In genomic region chr14:69572634-69573135, GRCh38 we compare ENCODE assay signal across 12 cellular contexts. TPM values are rescaled to one million over a fixed set of nuclear protein-coding genes. Genes with fewer than 3 reads are reported as not detected.
A peak's percentile ranks its signal among the peaks of the same experiment; 100 is the strongest.
DNase-seq lines count a peak whose midpoint lies in the region; FAIRE-seq and TF ChIP-seq lines count a peak whose summit lies in the region.
"Had no signal": no experiment of that assay in that cellular context is flagged by ENCODE, and none has a peak within 500 bp of the region (broad histone marks: within the 10 kb centered on the region; RNA-seq: fewer than 3 reads in every experiment).

No MANE protein-coding gene starts in this region.

- peak overlapping the region; percentile 54 for H3K4me2 ChIP-seq in astrocyte (ENCODE audit: low read length)

- CTCF ChIA-PET in Calu3 (lab: Charles Lee): interaction anchor here (0.6 to 1.6 kb wide), 4 partner anchors 17 to 339 kb away, joined by 3 to 4 read pairs (median 3); no protein-coding TSS in a partner anchor

- H4K20me1 ChIP-seq in astrocyte (ENCODE audit: insufficient read depth, low read length): no peaks in the 10 kb centered on the region

- H3K36me3 Mint-ChIP-seq in Calu3 (ENCODE audit: insufficient read depth, unreplicated experiment): peaks cover 22% of the 10 kb centered on the region
- H3K36me3 Mint-ChIP-seq in astrocyte (ENCODE audit: low read depth, unreplicated experiment): peaks cover 2% of the 10 kb centered on the region
- peaks cover 28% of the 10 kb centered on the region for H3K36me3 Mint-ChIP-seq in nephron progenitor cell (ENCODE audit: low read depth)
- peaks cover 17% of the 10 kb centered on the region for H3K36me3 Mint-ChIP-seq in glutamatergic neuron (ENCODE audit: unreplicated experiment)

- no peak for DNase-seq in Calu3
- DNase-seq in astrocyte (ENCODE audit: low read depth): no peak
- DNase-seq in prostate gland (ENCODE audit: low spot score): no peak
- DNase-seq in nephron progenitor cell: no peak
- DNase-seq in NCI-H2196 (lab: John Stamatoyannopoulos, UW; ENCODE audit: unreplicated experiment): no peak
- no peak for DNase-seq in NCI-H146 treated with DMSO at 0.1 percent for 48 hours (lab: John Stamatoyannopoulos, UW; ENCODE audit: unreplicated experiment)
- no peak for DNase-seq in glutamatergic neuron
- DNase-seq: brain microvascular endothelial cell, mesendoderm, NCI-H2171 had no signal

- no peak overlapping the region for H3K4me3 ChIP-seq in astrocyte (ENCODE audit: insufficient read depth, low read depth, low read length)
- peak overlapping the region; percentile 20 to 28 for H3K4me3 ChIP-seq in prostate gland

- H3K27me3 ChIP-seq in astrocyte (ENCODE audit: insufficient read depth, low read length) (peaks cover 63% of the 10 kb centered on the region), prostate gland (replicated peaks; ENCODE audit: insufficient read depth) (peaks cover 20% of the 10 kb centered on the region)

- intact Hi-C loops in Calu3 (cut with micrococcal nuclease; ENCODE audit: unreplicated experiment): loop anchor here (10.0 kb wide), 1 partner anchor 98 kb away; no protein-coding TSS in a partner anchor
- intact Hi-C loops in prostate gland (cut with DNase I): loop anchor here (10.0 kb wide), 1 partner anchor 328 kb away; no protein-coding TSS in a partner anchor

- H3K4me1 ChIP-seq in astrocyte (ENCODE audit: insufficient read depth, low read length) (peaks cover 3% of the 10 kb centered on the region), prostate gland (replicated peaks) (peaks cover 15% of the 10 kb centered on the region)
- H3K4me1 ChIP-seq: foreskin keratinocyte had no signal

- H2AFZ ChIP-seq in astrocyte (ENCODE audit: low read depth, low read length): peak overlapping the region; percentile 34

- TF ChIP-seq CTCF in 22Rv1 (IDR thresholded peaks at IDR 0.05): no peak
- no peak for TF ChIP-seq CTCF in Calu3 (IDR thresholded peaks at IDR 0.05; ENCODE audit: unreplicated experiment)
- no peak for TF ChIP-seq CTCF in astrocyte (IDR thresholded peaks at IDR 0.05; ENCODE audit: insufficient read depth, low read depth, low read length)
- no peak for TF ChIP-seq CTCF in prostate gland (IDR thresholded peaks at IDR 0.05)
- no peak for TF ChIP-seq CTCF in nephron progenitor cell (IDR thresholded peaks at IDR 0.05)
- TF ChIP-seq CTCF in glutamatergic neuron (IDR thresholded peaks at IDR 0.05; ENCODE audit: partially characterized antibody, unreplicated experiment): no peak

- H3K4me3 Mint-ChIP-seq in Calu3 (ENCODE audit: low read depth, unreplicated experiment) (peak overlapping the region; percentile 69), astrocyte (ENCODE audit: unreplicated experiment) (no peak overlapping the region), nephron progenitor cell (no peak overlapping the region), glutamatergic neuron (ENCODE audit: unreplicated experiment) (no peak overlapping the region)

- H3K9ac ChIP-seq in astrocyte (ENCODE audit: low read length): no peak overlapping the region

- H3K36me3 ChIP-seq in astrocyte (ENCODE audit: insufficient read depth, low read length) (no peaks in the 10 kb centered on the region), prostate gland (no peaks in the 10 kb centered on the region)
- H3K36me3 ChIP-seq: brain microvascular endothelial cell had no signal

- peaks cover 8% of the 10 kb centered on the region for H3K4me1 Mint-ChIP-seq in Calu3 (ENCODE audit: low read depth, unreplicated experiment)
- peaks cover 3% of the 10 kb centered on the region for H3K4me1 Mint-ChIP-seq in astrocyte (ENCODE audit: low read depth, unreplicated experiment)
- H3K4me1 Mint-ChIP-seq in nephron progenitor cell: peaks cover 36% of the 10 kb centered on the region
- H3K4me1 Mint-ChIP-seq in glutamatergic neuron (ENCODE audit: low read depth, unreplicated experiment): peaks cover 13% of the 10 kb centered on the region

- no peaks in the 10 kb centered on the region for H3K79me2 ChIP-seq in astrocyte (ENCODE audit: insufficient read depth, low read length)

- 42% methylated on average over 52 of the region's 66 CpGs for WGBS in prostate gland

- no peaks in the 10 kb centered on the region for H3K9me3 Mint-ChIP-seq in Calu3 (ENCODE audit: low read depth, unreplicated experiment)
- peaks cover 2% of the 10 kb centered on the region for H3K9me3 Mint-ChIP-seq in astrocyte (ENCODE audit: unreplicated experiment)
- peaks cover 3% of the 10 kb centered on the region for H3K9me3 Mint-ChIP-seq in nephron progenitor cell
- H3K9me3 Mint-ChIP-seq in glutamatergic neuron (ENCODE audit: unreplicated experiment): peaks cover 14% of the 10 kb centered on the region

- FAIRE-seq in astrocyte (lab: Jason Lieb, UNC): no peak

- peaks cover 82% of the 10 kb centered on the region for H3K27me3 Mint-ChIP-seq in Calu3 (ENCODE audit: unreplicated experiment)
- H3K27me3 Mint-ChIP-seq in astrocyte (ENCODE audit: low read depth, unreplicated experiment): peaks cover 65% of the 10 kb centered on the region
- H3K27me3 Mint-ChIP-seq in nephron progenitor cell (ENCODE audit: low read depth, poor library complexity): peaks cover 42% of the 10 kb centered on the region
- peaks cover 14% of the 10 kb centered on the region for H3K27me3 Mint-ChIP-seq in glutamatergic neuron (ENCODE audit: unreplicated experiment)

- H3K27ac Mint-ChIP-seq in Calu3 (ENCODE audit: unreplicated experiment) (no peak overlapping the region), astrocyte (ENCODE audit: unreplicated experiment) (no peak overlapping the region), nephron progenitor cell (no peak overlapping the region), glutamatergic neuron (ENCODE audit: unreplicated experiment) (no peak overlapping the region)

- TF ChIP-seq POLR2A in prostate gland (IDR thresholded peaks at IDR 0.05): no peak

- no TSS peak for BruUV-seq in Calu3 (replicated peaks; lab: Mats Ljungman, UMichigan)

- H3K27ac ChIP-seq in 22Rv1 (peak overlapping the region; percentile 77), astrocyte (ENCODE audit: low read depth, low read length) (no peak overlapping the region), prostate gland (no peak overlapping the region)
- H3K27ac ChIP-seq: brain microvascular endothelial cell, foreskin keratinocyte had no signal

- H3K9me3 ChIP-seq in astrocyte (ENCODE audit: insufficient read depth, low read depth, low read length) (no peaks in the 10 kb centered on the region), prostate gland (no peaks in the 10 kb centered on the region)

RNA-seq across cellular contexts. Expression of gene CCDC177, which starts 2.0 kb away (rescaled TPM):
- not detected in 2 replicates for total RNA-seq in Calu3 (2022)
- not detected in 2 replicates for total RNA-seq in astrocyte
- total RNA-seq in prostate gland: under 1 TPM in 1 of 2 donors, not detected in 1; 0.28 TPM
- 7.8 TPM for total RNA-seq in glutamatergic neuron (ENCODE audit: unreplicated experiment)
- total RNA-seq: foreskin keratinocyte had no signal

RNA-seq across cellular contexts. Expression of gene SUSD6, which starts 38.7 kb away (rescaled TPM):
- total RNA-seq in Calu3 (2022) (44.7 and 45.5 TPM in 2 replicates), astrocyte (25.6 and 30.6 TPM in 2 replicates), prostate gland (10 to 100 TPM; 41.1 to 52.3 TPM), glutamatergic neuron (ENCODE audit: unreplicated experiment) (106 TPM)
